In the genomic region with DNA sequence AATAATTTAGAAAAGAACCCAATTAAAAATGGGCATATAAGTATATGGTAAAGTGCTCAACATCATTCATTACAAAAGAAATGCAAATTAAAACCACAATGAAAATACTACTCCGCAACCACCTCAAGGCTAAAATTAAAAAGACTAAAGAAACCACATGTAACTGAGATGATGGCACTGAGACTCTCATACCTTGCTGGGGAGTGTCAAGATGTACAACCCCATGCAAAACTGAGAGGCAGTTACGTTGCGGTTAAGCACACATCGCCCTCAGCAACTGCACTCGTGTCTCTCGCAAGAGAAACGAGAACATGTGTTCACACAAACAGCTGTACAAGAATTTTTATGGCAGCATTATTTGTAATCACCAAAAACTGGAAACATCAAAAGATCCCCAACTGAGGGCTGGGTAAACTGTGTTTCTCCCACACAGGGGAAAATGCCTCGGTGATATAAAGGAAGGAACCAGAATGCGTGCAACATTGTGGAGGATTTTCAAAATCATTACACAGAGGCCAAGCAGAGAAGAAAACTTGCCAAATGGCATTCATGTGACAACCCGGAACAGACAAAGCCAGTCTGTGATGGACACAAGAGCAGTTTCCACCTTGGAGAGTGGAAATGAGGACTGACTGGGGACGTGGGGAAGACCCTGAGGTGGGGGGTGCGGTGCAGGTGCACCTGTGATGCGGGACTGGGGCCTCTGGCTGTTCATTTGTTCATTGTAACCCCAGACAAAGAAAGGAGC, we compare ENCODE assay signal across 8 cellular contexts.
DNase-seq lines count a peak whose midpoint lies in the region; ATAC-seq, FAIRE-seq and TF ChIP-seq lines count a peak whose summit lies in the region.

No MANE protein-coding gene starts in this region.

- ATAC-seq in GM21447 (IDR thresholded peaks at IDR 0.05; ENCODE audit: unreplicated experiment) (peak; percentile 99), HG03521 (IDR thresholded peaks at IDR 0.05; ENCODE audit: unreplicated experiment) (peak; percentile 100), left colon (peak; percentile 26)

- TF ChIP-seq CTCF in GM12865 (IDR thresholded peaks at IDR 0.05; ENCODE audit: insufficient read depth, low read depth, low read length, missing control alignments) (no peak), sigmoid colon (IDR thresholded peaks at IDR 0.05) (no peak)

- no peak overlapping the region for H3K27ac ChIP-seq in sigmoid colon

- intact Hi-C loops in left colon (cut with DNase I, micrococcal nuclease) (no loop called here), sigmoid colon (cut with DNase I) (no loop called here)

- WGBS in sigmoid colon, 2 donors, result 68 to 87% methylated on average over 13 of the region's 13 CpGs

- H3K27me3 ChIP-seq in sigmoid colon, result no peaks in the 10 kb centered on the region

- H3K9me3 ChIP-seq in sigmoid colon, result no peaks in the 10 kb centered on the region

- H3K4me3 ChIP-seq in GM12865 (ENCODE audit: low read depth, low read length), result no peak overlapping the region
- no peak overlapping the region for H3K4me3 ChIP-seq in sigmoid colon

- DNase-seq in GM12865 (ENCODE audit: low read depth), result peak; percentile 94
- no peak for DNase-seq in left colon
- no peak for DNase-seq in RCC 7860 (ENCODE audit: low spot score)
- DNase-seq in retina, result no peak
- DNase-seq in sigmoid colon, result no peak
- DNase-seq in NCI-H446 treated with DMSO at 0.1 percent for 48 hours (lab: John Stamatoyannopoulos, UW), result no peak

- no peaks in the 10 kb centered on the region for H3K36me3 ChIP-seq in sigmoid colon

- no peak for FAIRE-seq in RCC 7860 (lab: Jason Lieb, UNC)

- peaks cover 0 to 22% (median 12%) of the 10 kb centered on the region in 4 donors for H3K4me1 ChIP-seq in sigmoid colon

- TF ChIP-seq EP300 in sigmoid colon (IDR thresholded peaks at IDR 0.05), result no peak

- no peak for TF ChIP-seq POLR2A in sigmoid colon (IDR thresholded peaks at IDR 0.05)

Comparison
In these comparisons a context has a peak if more than half of its experiments do, and no peak if none do; other contexts are left out.
1. ATAC-seq: peak in every context shown above with its lines; median percentile 100 in HG03521; 99 in GM21447; 26 in left colon.